25 cellular contexts compared by ENCODE assay signal in genomic region chr3:188122571-188123169, GRCh38. TPM values are rescaled to one million over a fixed set of nuclear protein-coding genes. Genes with fewer than 3 reads are reported as not detected.
DNase-seq lines count a peak whose midpoint lies in the region; ATAC-seq and TF ChIP-seq lines count a peak whose summit lies in the region.
"Had no signal": no experiment of that assay in that cellular context is flagged by ENCODE, and none has a peak within 500 bp of the region (broad histone marks: within the 10 kb centered on the region; RNA-seq: fewer than 3 reads in every experiment).

No MANE protein-coding gene starts in this region.

- 53 to 74% (median 53%) methylated on average over 4 of the region's 4 CpGs for WGBS in psoas muscle, 3 donors

- ATAC-seq in psoas muscle (peak in 3 of 4 donors; percentile 73 to 81 (median 74)), HG03354 (IDR thresholded peaks at IDR 0.05; ENCODE audit: poor library complexity, severe bottlenecking, unreplicated experiment) (no peak), HG03139 (IDR thresholded peaks at IDR 0.05; ENCODE audit: unreplicated experiment) (no peak), HG03196 (IDR thresholded peaks at IDR 0.05; ENCODE audit: unreplicated experiment) (no peak)
- ATAC-seq: body of pancreas; natural killer cell; stimulated activated naive CD8-positive, alpha-beta T cell treated with anti-CD3 and anti-CD28 coated beads, Interleukin-15, amount 100 ng/mL, for 72 hours had no signal

- intact Hi-C loops in colonic mucosa (cut with DNase I) (no loop called here), psoas muscle (cut with DNase I) (no loop called here)

- peaks cover 5 to 15% (median 9%) of the 10 kb centered on the region in 10 experiments; a peak in 16 of 20 replicates for H3K4me1 ChIP-seq in BLaER1 treated with 17β-estradiol and CSF1 and Interleukin-3, amounts not matched to agents 10 nM and 100 nM
- H3K4me1 ChIP-seq in Karpas-422 (ENCODE audit: low read length) = peaks cover 24% of the 10 kb centered on the region
- H3K4me1 ChIP-seq in colonic mucosa = no peaks in the 10 kb centered on the region
- H3K4me1 ChIP-seq in psoas muscle = peaks cover 21% of the 10 kb centered on the region
- H3K4me1 ChIP-seq: body of pancreas, thyroid gland had no signal

- peak overlapping the region; percentile 34 for H2AFZ ChIP-seq in Karpas-422 (ENCODE audit: low read length)

- no peaks in the 10 kb centered on the region for H4K20me1 ChIP-seq in BLaER1 treated with 17β-estradiol and CSF1 and Interleukin-3, amounts not matched to agents 10 nM and 100 nM
- no peaks in the 10 kb centered on the region for H4K20me1 ChIP-seq in Karpas-422 (ENCODE audit: insufficient read depth, low read depth, low read length)

- H3K36me3 ChIP-seq in BLaER1 treated with 17β-estradiol and CSF1 and Interleukin-3, amounts not matched to agents 10 nM and 100 nM = no peaks in the 10 kb centered on the region
- H3K36me3 ChIP-seq in Karpas-422 (ENCODE audit: insufficient read depth, low read length) (no peaks in the 10 kb centered on the region), colonic mucosa (no peaks in the 10 kb centered on the region), psoas muscle (ENCODE audit: insufficient read depth in 1 of 2, low read depth in 1 of 2) (no peaks in the 10 kb centered on the region)
- H3K36me3 ChIP-seq: thyroid gland, WERI-Rb-1 had no signal

- no peaks in the 10 kb centered on the region for H3K79me2 ChIP-seq in Karpas-422 (ENCODE audit: low read length)

- H3K27me3 ChIP-seq in BLaER1 treated with 17β-estradiol and CSF1 and Interleukin-3, amounts not matched to agents 10 nM and 100 nM = no peaks in the 10 kb centered on the region
- no peaks in the 10 kb centered on the region for H3K27me3 ChIP-seq in Karpas-422 (ENCODE audit: low read length)
- no peaks in the 10 kb centered on the region for H3K27me3 ChIP-seq in colonic mucosa
- no peaks in the 10 kb centered on the region for H3K27me3 ChIP-seq in psoas muscle (ENCODE audit: insufficient read depth in 3 of 3, low read length in 2 of 3)
- H3K27me3 ChIP-seq: body of pancreas, thyroid gland had no signal

- DNase-seq in Karpas-422 (no peak), colonic mucosa (no peak), psoas muscle (no peak)
- DNase-seq in stimulated activated CD4-positive, alpha-beta T cell treated with anti-CD3 and anti-CD28 coated beads, Interleukin-2, amount 100 ng/mL, for 24 hours = no peak
- DNase-seq: activated CD4-positive, alpha-beta T cell treated with anti-CD3 and anti-CD28 coated beads, Interleukin-2, amount 50 U/mL, for 48 hours; activated effector memory CD4-positive, alpha-beta T cell treated with Interleukin-2 at 50 U/mL for 16 hours; body of pancreas; effector memory CD4-positive, alpha-beta T cell; erythroblast; HCEC 1CT; KG1; mesendoderm; natural killer cell; NCI-H1694 treated with DMSO at 0.1 percent for 48 hours; NCI-H526 treated with DMSO at 0.1 percent for 48 hours; SK-N-SH; stimulated activated CD4-positive, alpha-beta T cell treated with anti-CD3 and anti-CD28 coated beads, Interleukin-12 subunit alpha, Interleukin-12 subunit beta, amount 100 ng/mL, for 4 hours; stimulated activated naive CD8-positive, alpha-beta T cell treated with anti-CD3 and anti-CD28 coated beads, Interleukin-15, amount 100 ng/mL, for 72 hours; thyroid gland; WERI-Rb-1 had no signal

- no peak overlapping the region for H3K9ac ChIP-seq in BLaER1 treated with 17β-estradiol and CSF1 and Interleukin-3, amounts not matched to agents 10 nM and 100 nM
- peak overlapping the region; percentile 20 for H3K9ac ChIP-seq in Karpas-422 (ENCODE audit: low read length)
- no peak overlapping the region for H3K9ac ChIP-seq in colonic mucosa (ENCODE audit: low read depth in 2 of 2, low read length in 2 of 2)
- H3K9ac ChIP-seq: SK-N-SH had no signal

- H3K9me3 ChIP-seq in BLaER1 treated with 17β-estradiol and CSF1 and Interleukin-3, amounts not matched to agents 10 nM and 100 nM (replicated peaks in 1 of 11) = no peaks in the 10 kb centered on the region
- H3K9me3 ChIP-seq in Karpas-422 (ENCODE audit: low read length) (no peaks in the 10 kb centered on the region), colonic mucosa (no peaks in the 10 kb centered on the region), psoas muscle (no peaks in the 10 kb centered on the region)
- H3K9me3 ChIP-seq: body of pancreas, SK-N-SH, thyroid gland had no signal

- no peaks in the 10 kb centered on the region for H3K9me2 ChIP-seq in Karpas-422 (replicated peaks; ENCODE audit: insufficient read depth, low read length)
- H3K9me2 ChIP-seq: SK-N-SH had no signal

- peak overlapping the region in 3 of 11 experiments; percentile 10 to 41 (median 25); a peak in 3 of 22 replicates for H3K27ac ChIP-seq in BLaER1 treated with 17β-estradiol and CSF1 and Interleukin-3, amounts not matched to agents 10 nM and 100 nM
- H3K27ac ChIP-seq in Karpas-422 (ENCODE audit: low read length) (peak overlapping the region; percentile 56), colonic mucosa (peak overlapping the region; percentile 28), psoas muscle (peak overlapping the region; percentile 56)
- H3K27ac ChIP-seq: body of pancreas, C4-2B, thyroid gland, WERI-Rb-1 had no signal

- H3K4me2 ChIP-seq in BLaER1 treated with 17β-estradiol and CSF1 and Interleukin-3, amounts not matched to agents 10 nM and 100 nM = peak overlapping the region; percentile 3 to 76 (median 35); a peak in 15 of 22 replicates
- peak overlapping the region; percentile 57 for H3K4me2 ChIP-seq in Karpas-422 (ENCODE audit: low read depth, low read length, poor library complexity, severe bottlenecking)
- H3K4me2 ChIP-seq: SK-N-SH had no signal

- no peak overlapping the region for H3K4me3 ChIP-seq in BLaER1 treated with 17β-estradiol and CSF1 and Interleukin-3, amounts not matched to agents 10 nM and 100 nM
- H3K4me3 ChIP-seq in Karpas-422 (ENCODE audit: low read length) (peak overlapping the region; percentile 9; the same call in 1 of the 2 replicates), colonic mucosa (no peak overlapping the region), psoas muscle (no peak overlapping the region)
- H3K4me3 ChIP-seq: body of pancreas, thyroid gland had no signal

- TF ChIP-seq CTCF in colonic mucosa (IDR thresholded peaks at IDR 0.05) (no peak), psoas muscle (IDR thresholded peaks at IDR 0.05) (no peak)

RNA-seq across cellular contexts. Expression of gene LPP, which starts 31.3 kb away (rescaled TPM):
- 72.8 and 88.5 TPM in 2 replicates for total RNA-seq in Karpas-422 (2014; rRNA removed; shearing (Covaris generic); ENCODE audit: low replicate concordance)
- 100 to 1,000 TPM; 170 to 246 TPM for total RNA-seq in colonic mucosa
- total RNA-seq in psoas muscle = 10 to 100 TPM; 42.8 to 80.3 (median 58.3) TPM
- polyA plus RNA-seq in psoas muscle = 1 to 10 TPM; 2.6 to 8.7 (median 3.1) TPM

Comparison
In these comparisons a context has a peak if more than half of its experiments do, and no peak if none do; other contexts are left out.
1. ATAC-seq: peak in psoas muscle (3 of 4); none in HG03354 (single experiment), HG03139 (single experiment) and HG03196 (single experiment).